In the genomic region with DNA sequence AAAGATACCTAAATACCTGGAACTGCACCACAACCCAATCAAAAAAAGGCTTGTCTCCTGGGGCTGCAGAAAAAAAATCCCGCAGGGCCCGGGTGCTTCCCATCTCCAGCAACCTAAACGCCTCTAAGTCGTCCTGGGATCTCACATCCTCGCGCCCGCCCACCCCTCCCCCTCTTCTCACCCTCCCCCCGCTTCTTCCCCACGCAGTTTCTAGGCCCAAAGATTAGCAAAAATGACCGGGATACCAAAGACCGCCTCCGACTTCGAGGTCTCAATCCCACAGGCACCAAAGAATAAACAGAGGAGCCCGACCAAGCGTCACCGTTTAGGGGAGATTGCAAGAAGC, we compare ENCODE assay signal across 8 cellular contexts. TPM values are rescaled to one million over a fixed set of nuclear protein-coding genes. Genes with fewer than 3 reads are reported as not detected.
DNase-seq lines count a peak whose midpoint lies in the region; ATAC-seq, FAIRE-seq and TF ChIP-seq lines count a peak whose summit lies in the region.

No MANE protein-coding gene starts in this region.

- H3K36me3 ChIP-seq in cardiac muscle cell (no peaks in the 10 kb centered on the region), psoas muscle (ENCODE audit: insufficient read depth in 1 of 2, low read depth in 1 of 2) (no peaks in the 10 kb centered on the region)

- no peak for TF ChIP-seq CTCF in cardiac muscle cell (IDR thresholded peaks at IDR 0.05; ENCODE audit: low read depth, low read length)
- no peak for TF ChIP-seq CTCF in psoas muscle (IDR thresholded peaks at IDR 0.05)

- H3K9me3 ChIP-seq in cardiac muscle cell (ENCODE audit: low read depth) (no peaks in the 10 kb centered on the region), psoas muscle (no peaks in the 10 kb centered on the region)

- peak overlapping the region; percentile 85 for H3K27ac Mint-ChIP-seq in activated T-cell treated with anti-CD3 and anti-CD28 coated beads, Interleukin-2, amount 50 U/mL, for 72 hours

- H3K27me3 Mint-ChIP-seq in activated T-cell treated with anti-CD3 and anti-CD28 coated beads, Interleukin-2, amount 50 U/mL, for 72 hours (ENCODE audit: low read depth): no peaks in the 10 kb centered on the region

- H3K9me3 Mint-ChIP-seq in activated T-cell treated with anti-CD3 and anti-CD28 coated beads, Interleukin-2, amount 50 U/mL, for 72 hours: no peaks in the 10 kb centered on the region

- no peak for FAIRE-seq in GM12891 (lab: Jason Lieb, UNC)

- peaks cover 2% of the 10 kb centered on the region in 2 donors for H3K36me3 Mint-ChIP-seq in activated T-cell treated with anti-CD3 and anti-CD28 coated beads, Interleukin-2, amount 50 U/mL, for 72 hours (ENCODE audit: insufficient read depth in 2 of 2)

- 0 to 23% (median 2%) methylated on average over 8 to 16 of the region's 16 CpGs for WGBS in psoas muscle, 3 donors

- H3K4me3 Mint-ChIP-seq in activated T-cell treated with anti-CD3 and anti-CD28 coated beads, Interleukin-2, amount 50 U/mL, for 72 hours: peak overlapping the region; percentile 95 to 100

- intact Hi-C loops in psoas muscle (cut with DNase I): no loop called here

- TF ChIP-seq POLR2A in GM12891 (IDR thresholded peaks at IDR 0.05; ENCODE audit: low read depth, low read length): no peak

- H3K4me1 Mint-ChIP-seq in activated T-cell treated with anti-CD3 and anti-CD28 coated beads, Interleukin-2, amount 50 U/mL, for 72 hours (ENCODE audit: low read depth): peaks cover 5% of the 10 kb centered on the region

- H3K4me3 ChIP-seq in cardiac muscle cell: peak overlapping the region; percentile 63
- H3K4me3 ChIP-seq in psoas muscle: peak overlapping the region; percentile 80

- H3K4me1 ChIP-seq in cardiac muscle cell (ENCODE audit: low read depth) (no peaks in the 10 kb centered on the region), psoas muscle (no peaks in the 10 kb centered on the region)

- H3K27me3 ChIP-seq in cardiac muscle cell (no peaks in the 10 kb centered on the region), psoas muscle (ENCODE audit: insufficient read depth in 3 of 3, low read length in 2 of 3) (no peaks in the 10 kb centered on the region)

- ATAC-seq in activated T-cell treated with anti-CD3 and anti-CD28 coated beads, Interleukin-2, amount 50 U/mL, for 72 hours (replicated peaks in 1 of 2): no peak
- ATAC-seq in psoas muscle: peak; percentile 21 to 68 (median 30)

- peak; percentile 33 for DNase-seq in COLO668 (lab: John Stamatoyannopoulos, UW; ENCODE audit: unreplicated experiment)
- DNase-seq in HuH-7.5 (ENCODE audit: low spot score): peak; percentile 19
- no peak for DNase-seq in activated T-cell treated with anti-CD3 and anti-CD28 coated beads, Interleukin-2, amount 50 U/mL, for 72 hours
- DNase-seq in cardiac muscle cell (ENCODE audit: low read depth in 1 of 2, low spot score in 1 of 2): peak; percentile 31 to 37
- DNase-seq in psoas muscle: no peak
- no peak for DNase-seq in T1000 (lab: John Stamatoyannopoulos, UW)
- no peak for DNase-seq in GM12891 (ENCODE audit: insufficient read length, low spot score)
- no peak for DNase-seq in NCI-H1694 treated with DMSO at 0.1 percent for 48 hours (lab: John Stamatoyannopoulos, UW)

- H3K27ac ChIP-seq in cardiac muscle cell: peak overlapping the region; percentile 98
- H3K27ac ChIP-seq in psoas muscle: peak overlapping the region; percentile 87

TF ChIP-seq in GM12891, 5 proteins besides CTCF, POLR2A, EP300 and RAD21:
- no peak for TF ChIP-seq SPI1 (IDR thresholded peaks at IDR 0.05; ENCODE audit: low read depth, low read length)
- TF ChIP-seq TAF1 (IDR thresholded peaks at IDR 0.05; ENCODE audit: low read depth, low read length): no peak
- TF ChIP-seq PAX5 (IDR thresholded peaks at IDR 0.05; ENCODE audit: insufficient read depth, low read length, severe bottlenecking): no peak
- no peak for TF ChIP-seq POLR2AphosphoS5 (IDR thresholded peaks at IDR 0.05; ENCODE audit: low read depth, low read length)
- no peak for TF ChIP-seq POU2F2 (IDR thresholded peaks at IDR 0.05; ENCODE audit: low read depth, low read length)

RNA-seq across cellular contexts. Expression of gene ATRX, which starts 0.6 kb away (rescaled TPM):
- total RNA-seq in activated T-cell treated with anti-CD3 and anti-CD28 coated beads, Interleukin-2, amount 50 U/mL, for 72 hours: 10 to 100 TPM; 74.5 to 77.0 TPM
- total RNA-seq in cardiac muscle cell (72.5 and 87.8 TPM in 2 replicates), psoas muscle (10 to 100 TPM; 45.8 to 68.6 (median 64.1) TPM)
- polyA plus RNA-seq in cardiac muscle cell (76.0 and 85.6 TPM in 2 replicates), psoas muscle (10 to 100 TPM in 1 of 3 donors, 1 to 10 TPM in 2; 8.0 to 24.8 (median 8.5) TPM)
- 29.0 TPM for polyA plus RNA-seq in GM12891 (2012; ENCODE audit: low read depth, missing spikeins)

Comparison
In these comparisons a context has a peak if more than half of its experiments do, and no peak if none do; other contexts are left out.
1. DNase-seq: peak in COLO668 (single experiment), HuH-7.5 (single experiment) and cardiac muscle cell (2 of 2); none in activated T-cell treated with anti-CD3 and anti-CD28 coated beads, Interleukin-2, amount 50 U/mL, for 72 hours (0 of 2), psoas muscle (0 of 2), T1000 (single experiment), GM12891 (single experiment) and NCI-H1694 treated with DMSO at 0.1 percent for 48 hours (single experiment).
2. ATAC-seq: peak in psoas muscle (4 of 4); none in activated T-cell treated with anti-CD3 and anti-CD28 coated beads, Interleukin-2, amount 50 U/mL, for 72 hours (0 of 2).